In genomic region chr9:36738318-36738975, GRCh38 we compare ENCODE assay signal across 18 cellular contexts.
DNase-seq lines count a peak whose midpoint lies in the region; TF ChIP-seq lines count a peak whose summit lies in the region.
"Had no signal": no experiment of that assay in that cellular context is flagged by ENCODE, and none has a peak within 500 bp of the region (broad histone marks: within the 10 kb centered on the region; RNA-seq: fewer than 3 reads in every experiment).

No MANE protein-coding gene starts in this region.

- no peaks in the 10 kb centered on the region for H3K79me2 ChIP-seq in osteoblast (ENCODE audit: insufficient read depth, low read length)

- no peaks in the 10 kb centered on the region for H3K9me3 ChIP-seq in MG63
- H3K9me3 ChIP-seq in osteoblast (ENCODE audit: low read depth, low read length), result no peaks in the 10 kb centered on the region
- H3K9me3 ChIP-seq in ascending aorta, result no peaks in the 10 kb centered on the region
- H3K9me3 ChIP-seq: colonic mucosa, esophagus muscularis mucosa had no signal

- no peak overlapping the region for H3K27ac ChIP-seq in osteoblast (ENCODE audit: low read depth, low read length)
- H3K27ac ChIP-seq in ascending aorta, result no peak overlapping the region
- H3K27ac ChIP-seq: colonic mucosa, esophagus muscularis mucosa, PC-9 had no signal

- no peak overlapping the region for H2AFZ ChIP-seq in osteoblast (ENCODE audit: low read length)
- H2AFZ ChIP-seq: PC-9 had no signal

- peak; percentile 83 for DNase-seq in ELR (ENCODE audit: low read depth)
- DNase-seq in MG63, result peak; percentile 42
- peak; percentile 89 for DNase-seq in epithelial cell of esophagus (ENCODE audit: low read depth)
- DNase-seq in osteoblast (ENCODE audit: insufficient read length, low spot score, missing footprints), result peak; percentile 89
- no peak for DNase-seq in GM20000 (ENCODE audit: low spot score)
- DNase-seq in D341Med (ENCODE audit: low spot score), result no peak
- no peak for DNase-seq in NCI-H1694 (lab: John Stamatoyannopoulos, UW)
- no peak for DNase-seq in ascending aorta (ENCODE audit: low spot score in 2 of 2)
- DNase-seq: activated CD4-positive, alpha-beta T cell treated with anti-CD3 and anti-CD28 coated beads for 4 hours; activated naive CD8-positive, alpha-beta T cell treated with anti-CD3 and anti-CD28 coated beads, Interleukin-2, amount 50 U/mL, for 24 hours; activated T-cell treated with anti-CD3 and anti-CD28 coated beads, Interleukin-2, amount 50 U/mL, for 4 hours; CD8-positive, alpha-beta memory T cell; colonic mucosa; mesendoderm; stimulated activated naive B cell treated with anti-CD40 and anti-IgM and Interleukin-4, amounts not matched to agents 10 μg/mL and 1 μg/mL and 100 μg/mL, for 72 hours; T-helper 17 cell had no signal

- H3K36me3 ChIP-seq in MG63, result no peaks in the 10 kb centered on the region
- H3K36me3 ChIP-seq in osteoblast (ENCODE audit: insufficient read depth, low read length), result no peaks in the 10 kb centered on the region
- H3K36me3 ChIP-seq in ascending aorta, result no peaks in the 10 kb centered on the region
- H3K36me3 ChIP-seq: colonic mucosa, esophagus muscularis mucosa had no signal

- intact Hi-C loops in ascending aorta (cut with DNase I), result no loop called here

- H3K4me3 ChIP-seq in MG63 (no peak overlapping the region), epithelial cell of esophagus (ENCODE audit: low read length) (no peak overlapping the region), osteoblast (ENCODE audit: insufficient read depth, low read length) (no peak overlapping the region), ascending aorta (no peak overlapping the region)
- H3K4me3 ChIP-seq: colonic mucosa, esophagus muscularis mucosa, PC-9 had no signal

- TF ChIP-seq CTCF in epithelial cell of esophagus (IDR thresholded peaks at IDR 0.05; ENCODE audit: insufficient read depth, low read depth, low read length, missing control alignments) (no peak), osteoblast (IDR thresholded peaks at IDR 0.05; ENCODE audit: extremely low read depth, low read depth, low read length) (no peak), GM20000 (IDR thresholded peaks at IDR 0.05; ENCODE audit: extremely low read depth, missing control alignments) (no peak), ascending aorta (IDR thresholded peaks at IDR 0.05) (no peak)

- no peak overlapping the region for H3K4me2 ChIP-seq in osteoblast (ENCODE audit: insufficient read depth, low read length)
- H3K4me2 ChIP-seq: PC-9 had no signal

- H3K4me1 ChIP-seq in osteoblast (ENCODE audit: insufficient read depth, low read length), result peaks cover 3% of the 10 kb centered on the region
- no peaks in the 10 kb centered on the region for H3K4me1 ChIP-seq in ascending aorta
- H3K4me1 ChIP-seq: colonic mucosa had no signal

- H4K20me1 ChIP-seq in osteoblast (ENCODE audit: insufficient read depth, low read length), result no peaks in the 10 kb centered on the region

- 0 out of 2 replicates have a peak, but pooled peaks cover 3% of the 10 kb centered on the region for H3K27me3 ChIP-seq in MG63
- H3K27me3 ChIP-seq in osteoblast (ENCODE audit: insufficient read depth, low read length), result peaks cover 38% of the 10 kb centered on the region
- H3K27me3 ChIP-seq in ascending aorta, result no peaks in the 10 kb centered on the region

Comparison
In these comparisons a context has a peak if more than half of its experiments do, and no peak if none do; other contexts are left out.
1. DNase-seq: peak in ELR (single experiment), MG63 (single experiment), epithelial cell of esophagus (single experiment) and osteoblast (single experiment); none in GM20000 (single experiment), D341Med (single experiment), NCI-H1694 (single experiment) and ascending aorta (0 of 2).